8 cellular contexts compared by ENCODE assay signal in the genomic region with DNA sequence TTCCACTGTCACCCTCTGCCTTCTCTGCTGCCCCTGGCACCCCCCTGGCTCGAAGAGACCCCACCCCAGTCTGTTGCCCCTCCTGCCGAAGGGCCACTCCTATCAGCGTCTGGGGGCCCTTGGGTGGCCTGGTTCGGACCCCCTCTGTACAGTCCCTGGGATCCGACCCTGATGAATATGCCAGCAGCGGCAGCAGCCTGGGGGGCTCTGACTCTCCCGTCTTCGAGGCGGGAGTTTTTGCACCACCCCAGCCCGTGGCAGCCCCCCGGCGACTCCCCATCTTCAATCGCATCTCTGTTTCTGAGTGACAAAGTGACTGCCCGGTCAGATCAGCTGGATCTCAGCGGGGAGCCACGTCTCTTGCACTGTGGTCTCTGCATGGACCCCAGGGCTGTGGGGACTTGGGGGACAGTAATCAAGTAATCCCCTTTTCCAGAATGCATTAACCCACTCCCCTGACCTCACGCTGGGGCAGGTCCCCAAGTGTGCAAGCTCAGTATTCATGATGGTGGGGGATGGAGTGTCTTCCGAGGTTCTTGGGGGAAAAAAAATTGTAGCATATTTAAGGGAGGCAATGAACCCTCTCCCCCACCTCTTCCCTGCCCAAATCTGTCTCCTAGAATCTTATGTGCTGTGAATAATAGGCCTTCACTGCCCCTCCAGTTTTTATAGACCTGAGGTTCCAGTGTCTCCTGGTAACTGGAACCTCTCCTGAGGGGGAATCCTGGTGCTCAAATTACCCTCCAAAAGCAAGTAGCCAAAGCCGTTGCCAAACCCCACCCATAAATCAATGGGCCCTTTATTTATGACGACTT. TPM values are rescaled to one million over a fixed set of nuclear protein-coding genes. Genes with fewer than 3 reads are reported as not detected.
DNase-seq lines count a peak whose midpoint lies in the region; ATAC-seq, FAIRE-seq and TF ChIP-seq lines count a peak whose summit lies in the region.

No MANE protein-coding gene starts in this region.

- H3K79me2 ChIP-seq in ACC112 (ENCODE audit: control insufficient read depth, insufficient read depth, low read length, unreplicated experiment) (peaks cover 27% of the 10 kb centered on the region), HCT116 (ENCODE audit: insufficient read depth, low read length) (peaks cover 38% of the 10 kb centered on the region), endothelial cell of umbilical vein (ENCODE audit: control insufficient read depth, insufficient read depth, low read length) (peaks cover 25% of the 10 kb centered on the region), osteoblast (ENCODE audit: insufficient read depth, low read length) (peaks cover 34% of the 10 kb centered on the region)

- H3K4me1 ChIP-seq in ACC112 (ENCODE audit: control insufficient read depth, insufficient read depth, low read length, unreplicated experiment), result peaks cover 14% of the 10 kb centered on the region
- H3K4me1 ChIP-seq in HCT116 (ENCODE audit: control insufficient read depth in 1 of 2, insufficient read depth in 2 of 2, low read length in 2 of 2), result peaks cover 49 to 86% of the 10 kb centered on the region in 2 experiments
- H3K4me1 ChIP-seq in endothelial cell of umbilical vein (ENCODE audit: control insufficient read depth, extremely low read depth, insufficient read depth, low read length), result peaks cover 45% of the 10 kb centered on the region
- peaks cover 25% of the 10 kb centered on the region for H3K4me1 ChIP-seq in osteoblast (ENCODE audit: insufficient read depth, low read length)

- peak overlapping the region; percentile 90 for H3K4me3 Mint-ChIP-seq in T-helper 2 cell treated with Interferon-gamma antibody and Interleukin-4, amounts not matched to agents 5 μg/mL and 100 μg/mL, for 36 hours

- dilution Hi-C loops in endothelial cell of umbilical vein (cut with MboI; ENCODE audit: extremely low pct_ligation_motif_present, low sequenced_read_pairs), result no loop called here

- H4K20me1 ChIP-seq in HCT116 (ENCODE audit: insufficient read depth) (peaks cover 5% of the 10 kb centered on the region; the same call in 1 of the 2 replicates), endothelial cell of umbilical vein (replicated peaks; ENCODE audit: control insufficient read depth, extremely low read depth, insufficient read depth, low read length) (no peaks in the 10 kb centered on the region), osteoblast (ENCODE audit: insufficient read depth, low read length) (peaks cover 28% of the 10 kb centered on the region)

- no peak for TF ChIP-seq CTCF in HCT116 (IDR thresholded peaks at IDR 0.05 in 2 of 3, conservative IDR thresholded peaks at IDR 0.05 in 1 of 3; ENCODE audit: borderline replicate concordance in 1 of 3, insufficient read depth in 1 of 3, low read depth in 2 of 3, low read length in 2 of 3)
- TF ChIP-seq CTCF in endothelial cell of umbilical vein (IDR thresholded peaks at IDR 0.05; ENCODE audit: extremely low read depth in 1 of 2, insufficient read depth in 1 of 2, low read depth in 1 of 2, low read length in 2 of 2), result no peak
- TF ChIP-seq CTCF in osteoblast (IDR thresholded peaks at IDR 0.05; ENCODE audit: extremely low read depth, low read depth, low read length), result no peak

- no peaks in the 10 kb centered on the region for H3K9me3 ChIP-seq in HCT116 (ENCODE audit: control insufficient read depth in 1 of 2, insufficient read depth in 1 of 2, low read depth in 1 of 2, low read length in 2 of 2)
- no peaks in the 10 kb centered on the region for H3K9me3 ChIP-seq in endothelial cell of umbilical vein (replicated peaks; ENCODE audit: control insufficient read depth, insufficient read depth, low read length)
- no peaks in the 10 kb centered on the region for H3K9me3 ChIP-seq in osteoblast (ENCODE audit: low read depth, low read length)

- RAD21 ChIA-PET in HCT116 (lab: Charles Lee; ENCODE audit: low non-redundant PET in 1 of 2, low total read pairs in 2 of 2, uncharacterized antibody in 2 of 2, unreplicated experiment in 2 of 2), result interaction anchor here (0.7 to 0.8 kb wide), 3 partner anchors 10 to 1225 kb away, joined by 3 to 5 read pairs (median 4); no protein-coding TSS in a partner anchor

- H3K27ac Mint-ChIP-seq in T-helper 2 cell treated with Interferon-gamma antibody and Interleukin-4, amounts not matched to agents 5 μg/mL and 100 μg/mL, for 36 hours, result peak overlapping the region; percentile 98

- no peak for FAIRE-seq in endothelial cell of umbilical vein (lab: Jason Lieb, UNC)

- TF ChIP-seq RAD21 in HCT116 (IDR thresholded peaks at IDR 0.05; ENCODE audit: low read depth), result no peak

- H2AFZ ChIP-seq in ACC112 (ENCODE audit: low read length, unreplicated experiment) (no peak overlapping the region), HCT116 (ENCODE audit: low read depth, low read length, poor library complexity, severe bottlenecking) (no peak overlapping the region), endothelial cell of umbilical vein (ENCODE audit: low read depth, low read length) (no peak overlapping the region), osteoblast (ENCODE audit: low read length) (no peak overlapping the region)

- no peak for ATAC-seq in HCT116
- ATAC-seq in HG03139 (IDR thresholded peaks at IDR 0.05; ENCODE audit: unreplicated experiment), result no peak
- no peak for ATAC-seq in HG02798 (IDR thresholded peaks at IDR 0.05; ENCODE audit: poor library complexity, unreplicated experiment)

- peaks cover 38% of the 10 kb centered on the region for H3K36me3 Mint-ChIP-seq in T-helper 2 cell treated with Interferon-gamma antibody and Interleukin-4, amounts not matched to agents 5 μg/mL and 100 μg/mL, for 36 hours (ENCODE audit: low read depth)

- CTCF ChIA-PET in HCT116 (lab: Charles Lee) (interaction anchor here (1.0 to 2.4 kb wide), 2 partner anchors 11 to 32 kb away, joined by 5 to 15 read pairs; no protein-coding TSS in a partner anchor), endothelial cell of umbilical vein (lab: Charles Lee) (interaction anchor here (2.3 to 5.0 kb wide), 2 partner anchors 11 to 17 kb away, joined by 6 to 42 read pairs; a partner anchor contains a TSS)

- H3K9me2 ChIP-seq in HCT116 (ENCODE audit: insufficient read depth), result no peaks in the 10 kb centered on the region

- H3K9ac ChIP-seq in HCT116 (ENCODE audit: low read length) (peak overlapping the region; percentile 97), endothelial cell of umbilical vein (replicated peaks; ENCODE audit: extremely low read depth, insufficient read depth, low read length) (peak overlapping the region; percentile 92)

- H3K27me3 Mint-ChIP-seq in T-helper 2 cell treated with Interferon-gamma antibody and Interleukin-4, amounts not matched to agents 5 μg/mL and 100 μg/mL, for 36 hours (ENCODE audit: low read depth), result peaks cover 4% of the 10 kb centered on the region

- peak overlapping the region; percentile 82 for H3K4me3 ChIP-seq in ACC112 (ENCODE audit: low read depth, low read length)
- H3K4me3 ChIP-seq in HCT116 (replicated peaks in 1 of 2; ENCODE audit: low read depth in 1 of 2, low read length in 2 of 2), result peak overlapping the region; percentile 90 to 98
- H3K4me3 ChIP-seq in endothelial cell of umbilical vein (replicated peaks in 1 of 3; ENCODE audit: insufficient read depth in 1 of 3, low read depth in 1 of 3, low read length in 3 of 3), result peak overlapping the region in 2 of 3 experiments; percentile 24 to 71
- peak overlapping the region; percentile 83 for H3K4me3 ChIP-seq in osteoblast (ENCODE audit: insufficient read depth, low read length)

- peaks cover 17% of the 10 kb centered on the region; the same call in 1 of the 2 replicates for H3K36me3 ChIP-seq in ACC112 (ENCODE audit: insufficient read depth, low read length)
- peaks cover 2 to 12% of the 10 kb centered on the region in 2 experiments; a peak in 1 of 4 replicates for H3K36me3 ChIP-seq in HCT116 (ENCODE audit: control insufficient read depth in 1 of 2, insufficient read depth in 2 of 2, low read length in 2 of 2)
- H3K36me3 ChIP-seq in endothelial cell of umbilical vein (ENCODE audit: control insufficient read depth in 2 of 2, extremely low read depth in 1 of 2, insufficient read depth in 2 of 2, low read length in 2 of 2), result no peaks in the 10 kb centered on the region
- H3K36me3 ChIP-seq in osteoblast (ENCODE audit: insufficient read depth, low read length), result peaks cover 13% of the 10 kb centered on the region

- BruUV-seq in HCT116 (replicated peaks; lab: Mats Ljungman, UMichigan), result TSS peak; percentile 78
- BruUV-seq in endothelial cell of umbilical vein (replicated peaks; lab: Mats Ljungman, UMichigan), result no TSS peak

- intact Hi-C loops in HCT116 (cut with micrococcal nuclease), result no loop called here
- intact Hi-C loops in endothelial cell of umbilical vein (cut with micrococcal nuclease), result no loop called here

- TF ChIP-seq POLR2A in HCT116 (IDR thresholded peaks at IDR 0.05; ENCODE audit: borderline replicate concordance, extremely low read depth, insufficient read depth, insufficient read length) (no peak), endothelial cell of umbilical vein (IDR thresholded peaks at IDR 0.05; ENCODE audit: low read depth, low read length) (no peak)

- H3K27ac ChIP-seq in ACC112 (ENCODE audit: low read depth, low read length) (peak overlapping the region; percentile 98), HCT116 (ENCODE audit: low read depth, low read length) (peak overlapping the region; percentile 100), endothelial cell of umbilical vein (ENCODE audit: insufficient read depth, low read depth, low read length) (peak overlapping the region; percentile 32), osteoblast (ENCODE audit: low read depth, low read length) (peak overlapping the region; percentile 84)

- peak; percentile 68 for DNase-seq in HCT116 (ENCODE audit: low read depth, low spot score)
- DNase-seq in T-helper 2 cell treated with Interferon-gamma antibody and Interleukin-4, amounts not matched to agents 5 μg/mL and 100 μg/mL, for 36 hours (ENCODE audit: low spot score), result no peak
- peak; percentile 32 for DNase-seq in endothelial cell of umbilical vein (ENCODE audit: low read depth, low spot score)
- peak; percentile 87 for DNase-seq in osteoblast (ENCODE audit: insufficient read length, low spot score, missing footprints)
- DNase-seq in NCI-H2107 treated with DMSO at 0.1 percent for 48 hours (lab: John Stamatoyannopoulos, UW; ENCODE audit: unreplicated experiment), result no peak

- H3K27me3 ChIP-seq in ACC112 (ENCODE audit: insufficient read depth, low read length) (no peaks in the 10 kb centered on the region), HCT116 (ENCODE audit: insufficient read depth, low read length) (no peaks in the 10 kb centered on the region), endothelial cell of umbilical vein (ENCODE audit: control insufficient read depth in 2 of 2, insufficient read depth in 2 of 2, low read length in 2 of 2) (no peaks in the 10 kb centered on the region), osteoblast (ENCODE audit: insufficient read depth, low read length) (no peaks in the 10 kb centered on the region)

- H3K4me2 ChIP-seq in HCT116 (ENCODE audit: low read length) (peak overlapping the region; percentile 92), endothelial cell of umbilical vein (ENCODE audit: insufficient read depth, low read length) (peak overlapping the region; percentile 82), osteoblast (ENCODE audit: insufficient read depth, low read length) (peak overlapping the region; percentile 96)

- no peaks in the 10 kb centered on the region for H3K9me1 ChIP-seq in endothelial cell of umbilical vein (replicated peaks; ENCODE audit: control insufficient read depth, extremely low read depth, insufficient read depth, low read length)

- POLR2A ChIA-PET in HCT116 (lab: Charles Lee), result interaction anchor here (0.8 to 4.1 kb wide), 11 partner anchors 8 to 67 kb away, joined by 3 to 57 read pairs (median 4); a partner anchor contains a TSS
- POLR2A ChIA-PET in endothelial cell of umbilical vein (lab: Charles Lee), result interaction anchor here (0.7 to 2.4 kb wide), 4 partner anchors 11 to 27 kb away, joined by 3 to 10 read pairs (median 3); a partner anchor contains a TSS

- peaks cover 36% of the 10 kb centered on the region for H3K4me1 Mint-ChIP-seq in T-helper 2 cell treated with Interferon-gamma antibody and Interleukin-4, amounts not matched to agents 5 μg/mL and 100 μg/mL, for 36 hours (ENCODE audit: low read depth)

- H3K9me3 Mint-ChIP-seq in T-helper 2 cell treated with Interferon-gamma antibody and Interleukin-4, amounts not matched to agents 5 μg/mL and 100 μg/mL, for 36 hours, result no peaks in the 10 kb centered on the region

RNA-seq across cellular contexts. Expression of a gene that starts 2.0 kb away (rescaled TPM):
- total RNA-seq in HCT116 (2021; ENCODE audit: unreplicated experiment) (131 TPM), endothelial cell of umbilical vein (12.2 and 26.5 TPM in 2 replicates), osteoblast (6.2 and 6.5 TPM in 2 replicates)
- polyA plus RNA-seq in HCT116 (2012), result 236 and 274 TPM in 2 replicates
- polyA plus RNA-seq in endothelial cell of umbilical vein, result 16.3 and 21.7 TPM in 2 replicates
- 12.3 and 22.8 TPM in 2 replicates for polyA plus RNA-seq in endothelial cell of umbilical vein (2011; cell fraction: cytosol; rRNA removed)
- 50.1 and 58.2 TPM in 2 replicates for polyA plus RNA-seq in endothelial cell of umbilical vein (2011; cell fraction: nucleus; rRNA removed)
- polyA plus RNA-seq in endothelial cell of umbilical vein (2012), result 22.6 and 23.7 TPM in 2 replicates
- polyA minus RNA-seq in endothelial cell of umbilical vein, result 5.3 and 6.6 TPM in 2 replicates
- 25.8 TPM for polyA minus RNA-seq in endothelial cell of umbilical vein (2011; cell fraction: cytosol; rRNA and poly(A)+ RNA removed)
- polyA minus RNA-seq in endothelial cell of umbilical vein (2011; cell fraction: nucleus; rRNA and poly(A)+ RNA removed), result 25.1 and 59.1 TPM in 2 replicates

RNA-seq across cellular contexts. Expression of a gene that starts 3.9 kb away (rescaled TPM):
- total RNA-seq in HCT116 (2021; ENCODE audit: unreplicated experiment), result 29.0 TPM
- 10.6 and 14.6 TPM in 2 replicates for polyA plus RNA-seq in HCT116 (2012)
- 74.1 TPM in 2 replicates for total RNA-seq in endothelial cell of umbilical vein
- polyA plus RNA-seq in endothelial cell of umbilical vein, result 26.4 and 44.7 TPM in 2 replicates
- polyA plus RNA-seq in endothelial cell of umbilical vein (2011; cell fraction: cytosol; rRNA removed), result 11.2 and 15.0 TPM in 2 replicates
- polyA plus RNA-seq in endothelial cell of umbilical vein (2011; cell fraction: nucleus; rRNA removed), result 139 and 169 TPM in 2 replicates
- polyA plus RNA-seq in endothelial cell of umbilical vein (2012), result 45.2 and 49.3 TPM in 2 replicates
- polyA minus RNA-seq in endothelial cell of umbilical vein, result 33.5 and 45.4 TPM in 2 replicates
- 13.7 TPM for polyA minus RNA-seq in endothelial cell of umbilical vein (2011; cell fraction: cytosol; rRNA and poly(A)+ RNA removed)
- 66.6 and 89.2 TPM in 2 replicates for polyA minus RNA-seq in endothelial cell of umbilical vein (2011; cell fraction: nucleus; rRNA and poly(A)+ RNA removed)
- 21.4 and 21.5 TPM in 2 replicates for total RNA-seq in osteoblast

RNA-seq across cellular contexts. Expression of a gene that starts 17.4 kb away (rescaled TPM):
- total RNA-seq in HCT116 (2021; ENCODE audit: unreplicated experiment), result 32.0 TPM
- polyA plus RNA-seq in HCT116 (2012), result 21.9 and 22.6 TPM in 2 replicates
- total RNA-seq in endothelial cell of umbilical vein, result 24.7 and 25.5 TPM in 2 replicates
- 50.4 and 60.3 TPM in 2 replicates for polyA plus RNA-seq in endothelial cell of umbilical vein
- polyA plus RNA-seq in endothelial cell of umbilical vein (2011; cell fraction: cytosol; rRNA removed), result 39.9 and 44.7 TPM in 2 replicates
- 11.8 and 14.2 TPM in 2 replicates for polyA plus RNA-seq in endothelial cell of umbilical vein (2011; cell fraction: nucleus; rRNA removed)
- 19.4 and 19.7 TPM in 2 replicates for polyA plus RNA-seq in endothelial cell of umbilical vein (2012)
- 26.4 and 28.5 TPM in 2 replicates for polyA minus RNA-seq in endothelial cell of umbilical vein
- polyA minus RNA-seq in endothelial cell of umbilical vein (2011; cell fraction: cytosol; rRNA and poly(A)+ RNA removed), result 23.8 TPM
- 6.3 and 6.7 TPM in 2 replicates for polyA minus RNA-seq in endothelial cell of umbilical vein (2011; cell fraction: nucleus; rRNA and poly(A)+ RNA removed)
- 19.9 and 23.0 TPM in 2 replicates for total RNA-seq in osteoblast

RNA-seq across cellular contexts. Expression of a gene that starts 17.7 kb away (rescaled TPM):
- total RNA-seq in HCT116 (2021; ENCODE audit: unreplicated experiment) (53.5 TPM), endothelial cell of umbilical vein (53.6 and 55.1 TPM in 2 replicates), osteoblast (29.3 and 29.8 TPM in 2 replicates)
- 77.0 and 91.6 TPM in 2 replicates for polyA plus RNA-seq in HCT116 (2012)
- 77.9 and 90.8 TPM in 2 replicates for polyA plus RNA-seq in endothelial cell of umbilical vein
- 60.4 and 68.7 TPM in 2 replicates for polyA plus RNA-seq in endothelial cell of umbilical vein (2011; cell fraction: cytosol; rRNA removed)
- 69.9 and 95.5 TPM in 2 replicates for polyA plus RNA-seq in endothelial cell of umbilical vein (2011; cell fraction: nucleus; rRNA removed)
- 53.1 and 63.8 TPM in 2 replicates for polyA plus RNA-seq in endothelial cell of umbilical vein (2012)
- polyA minus RNA-seq in endothelial cell of umbilical vein, result 41.9 and 56.6 TPM in 2 replicates
- polyA minus RNA-seq in endothelial cell of umbilical vein (2011; cell fraction: cytosol; rRNA and poly(A)+ RNA removed), result 43.6 TPM
- polyA minus RNA-seq in endothelial cell of umbilical vein (2011; cell fraction: nucleus; rRNA and poly(A)+ RNA removed), result 27.1 and 44.7 TPM in 2 replicates

RNA-seq across cellular contexts. Expression of a gene that starts 27.1 kb away (rescaled TPM):
- total RNA-seq in HCT116 (2021; ENCODE audit: unreplicated experiment) (3,365 TPM), endothelial cell of umbilical vein (1,735 and 1,768 TPM in 2 replicates), osteoblast (44.9 and 56.0 TPM in 2 replicates)
- 6,021 and 7,325 TPM in 2 replicates for polyA plus RNA-seq in HCT116 (2012)
- polyA plus RNA-seq in endothelial cell of umbilical vein, result 5,244 and 6,084 TPM in 2 replicates
- 4,318 and 4,415 TPM in 2 replicates for polyA plus RNA-seq in endothelial cell of umbilical vein (2011; cell fraction: cytosol; rRNA removed)
- polyA plus RNA-seq in endothelial cell of umbilical vein (2011; cell fraction: nucleus; rRNA removed), result 1,293 and 1,668 TPM in 2 replicates
- polyA plus RNA-seq in endothelial cell of umbilical vein (2012), result 2,527 and 3,042 TPM in 2 replicates
- polyA minus RNA-seq in endothelial cell of umbilical vein, result 1,532 and 1,667 TPM in 2 replicates
- polyA minus RNA-seq in endothelial cell of umbilical vein (2011; cell fraction: cytosol; rRNA and poly(A)+ RNA removed), result 2,450 TPM
- 213 and 283 TPM in 2 replicates for polyA minus RNA-seq in endothelial cell of umbilical vein (2011; cell fraction: nucleus; rRNA and poly(A)+ RNA removed)

Comparison
In these comparisons a context has a peak if more than half of its experiments do, and no peak if none do; other contexts are left out.
1. H3K27ac ChIP-seq: peak in every context shown above with its lines; median percentile 100 in HCT116; 98 in ACC112; 84 in osteoblast; 32 in endothelial cell of umbilical vein.
2. DNase-seq: peak in HCT116 (single experiment), endothelial cell of umbilical vein (single experiment) and osteoblast (single experiment); none in T-helper 2 cell treated with Interferon-gamma antibody and Interleukin-4, amounts not matched to agents 5 μg/mL and 100 μg/mL, for 36 hours (single experiment) and NCI-H2107 treated with DMSO at 0.1 percent for 48 hours (single experiment).
3. Peak in every context shown above with its lines, with median percentiles within 50 percentile points of each other: H3K4me3 ChIP-seq and H3K4me2 ChIP-seq.